Comparison of ENCODE assay signal across 8 cellular contexts in genomic region chr19:52601025-52601973, GRCh38. TPM values are rescaled to one million over a fixed set of nuclear protein-coding genes. Genes with fewer than 3 reads are reported as not detected.
DNase-seq lines count a peak whose midpoint lies in the region; ATAC-seq and FAIRE-seq lines count a peak whose summit lies in the region.

No MANE protein-coding gene starts in this region.

- peak; percentile 89 for FAIRE-seq in GM19239 (lab: Jason Lieb, UNC)

- H3K4me1 Mint-ChIP-seq in activated CD4-positive, alpha-beta memory T cell treated with anti-CD3 and anti-CD28 coated beads, Interleukin-2, amount 10 ng/mL, durations not matched to agents 7 days and 5 days = peaks cover 23% of the 10 kb centered on the region

- peak; percentile 77 for ATAC-seq in HG03457 (IDR thresholded peaks at IDR 0.05; ENCODE audit: unreplicated experiment)

- POLR2A ChIA-PET in activated CD4-positive, alpha-beta memory T cell treated with anti-CD3 and anti-CD28 coated beads, Interleukin-2, amount 10 ng/mL, durations not matched to agents 7 days and 5 days (lab: Charles Lee) = interaction anchor here (0.6 to 0.9 kb wide), 2 partner anchors 24 to 36 kb away, joined by 3 to 4 read pairs; partner anchors contain the start of gene ZNF83

- H3K36me3 Mint-ChIP-seq in activated CD4-positive, alpha-beta memory T cell treated with anti-CD3 and anti-CD28 coated beads, Interleukin-2, amount 10 ng/mL, durations not matched to agents 7 days and 5 days (ENCODE audit: low read depth) = peaks cover 60% of the 10 kb centered on the region

- peak overlapping the region; percentile 85 for H3K4me3 Mint-ChIP-seq in activated CD4-positive, alpha-beta memory T cell treated with anti-CD3 and anti-CD28 coated beads, Interleukin-2, amount 10 ng/mL, durations not matched to agents 7 days and 5 days

- peaks cover 59% of the 10 kb centered on the region for H3K9me3 Mint-ChIP-seq in activated CD4-positive, alpha-beta memory T cell treated with anti-CD3 and anti-CD28 coated beads, Interleukin-2, amount 10 ng/mL, durations not matched to agents 7 days and 5 days

- H3K27me3 Mint-ChIP-seq in activated CD4-positive, alpha-beta memory T cell treated with anti-CD3 and anti-CD28 coated beads, Interleukin-2, amount 10 ng/mL, durations not matched to agents 7 days and 5 days = no peaks in the 10 kb centered on the region

- DNase-seq in C1 segment of cervical spinal cord (lab: John Stamatoyannopoulos, UW) (peak; percentile 2 to 85 (median 68)), GM19239 (ENCODE audit: insufficient read length, low spot score) (peak; percentile 75), NCI-H748 (lab: John Stamatoyannopoulos, UW; ENCODE audit: unreplicated experiment) (peak; percentile 91), lung microvascular endothelial cell (ENCODE audit: low read depth in 2 of 2) (peak; percentile 74 to 85)
- DNase-seq in activated CD4-positive, alpha-beta memory T cell treated with anti-CD3 and anti-CD28 coated beads, Interleukin-2, amount 10 ng/mL, durations not matched to agents 7 days and 5 days = peak; percentile 95
- DNase-seq in effector CD4-positive, alpha-beta T cell = peak; percentile 91
- DNase-seq in stimulated activated CD4-positive, alpha-beta T cell treated with anti-CD3 and anti-CD28 coated beads, TNF-alpha, amount 100 ng/mL, for 1 hour (ENCODE audit: low read depth in 3 of 3, low spot score in 1 of 3) = peak; percentile 81 to 94 (median 86)

- peak overlapping the region; percentile 62 for H3K27ac Mint-ChIP-seq in activated CD4-positive, alpha-beta memory T cell treated with anti-CD3 and anti-CD28 coated beads, Interleukin-2, amount 10 ng/mL, durations not matched to agents 7 days and 5 days

- CTCF ChIA-PET in activated CD4-positive, alpha-beta memory T cell treated with anti-CD3 and anti-CD28 coated beads, Interleukin-2, amount 10 ng/mL, durations not matched to agents 7 days and 5 days (lab: Charles Lee) = no interaction called here

RNA-seq across cellular contexts. Expression of gene ZNF701, which starts 31.2 kb away (rescaled TPM):
- 10 to 100 TPM; 29.7 to 30.5 TPM for total RNA-seq in activated CD4-positive, alpha-beta memory T cell treated with anti-CD3 and anti-CD28 coated beads, Interleukin-2, amount 10 ng/mL, durations not matched to agents 7 days and 5 days
- 8.9 and 14.1 TPM in 2 replicates for total RNA-seq in lung microvascular endothelial cell

RNA-seq across cellular contexts. Expression of gene ZNF83, which starts 36.9 kb away (rescaled TPM):
- 10 to 100 TPM; 49.1 to 49.7 TPM for total RNA-seq in activated CD4-positive, alpha-beta memory T cell treated with anti-CD3 and anti-CD28 coated beads, Interleukin-2, amount 10 ng/mL, durations not matched to agents 7 days and 5 days
- total RNA-seq in lung microvascular endothelial cell = 19.4 and 30.6 TPM in 2 replicates

Comparison
In these comparisons a context has a peak if more than half of its experiments do, and no peak if none do; other contexts are left out.
1. Peak in every context shown above with its lines: DNase-seq and ATAC-seq.